32 cellular contexts compared by ENCODE assay signal in genomic region chr3:38632989-38633388, GRCh38. TPM values are rescaled to one million over a fixed set of nuclear protein-coding genes. Genes with fewer than 3 reads are reported as not detected.
"Had no signal": no experiment of that assay in that cellular context is flagged by ENCODE, and none has a peak within 500 bp of the region (broad histone marks: within the 10 kb centered on the region; RNA-seq: fewer than 3 reads in every experiment).

No MANE protein-coding gene starts in this region.

- ATAC-seq: activated CD4-positive, alpha-beta T cell treated with anti-CD3 and anti-CD28 coated beads for 36 hours; activated CD8-positive, alpha-beta memory T cell treated with anti-CD3 and anti-CD28 coated beads, Interleukin-2, amount 10 ng/mL, durations not matched to agents 7 days and 5 days; activated CD8-positive, alpha-beta T cell treated with anti-CD3 and anti-CD28 coated beads, Interleukin-2, amount 10 ng/mL, durations not matched to agents 7 days and 5 days; activated naive CD8-positive, alpha-beta T cell treated with anti-CD3 and anti-CD28 coated beads, Interleukin-2, amount 50 U/mL, for 24 hours; body of pancreas; effector memory CD8-positive, alpha-beta T cell; foreskin keratinocyte; gastrocnemius medialis had no signal

- H3K27ac ChIP-seq: adrenal gland, body of pancreas, esophagus muscularis mucosa, foreskin keratinocyte, gastrocnemius medialis had no signal

- DNase-seq: activated CD4-positive, alpha-beta memory T cell treated with anti-CD3 and anti-CD28 coated beads for 36 hours; activated CD4-positive, alpha-beta T cell treated with anti-CD3 and anti-CD28 coated beads for 36 hours; activated CD4-positive, alpha-beta T cell treated with anti-CD3 and anti-CD28 coated beads, Interleukin-2, amount 10 ng/mL, durations not matched to agents 24 days and 14 days; activated CD4-positive, CD25-positive, alpha-beta regulatory T cell; activated CD4-positive, CD25-positive, alpha-beta regulatory T cell treated with anti-CD3 and anti-CD28 coated beads, Interleukin-2, amount 50 U/mL, for 72 hours; activated CD8-positive, alpha-beta memory T cell treated with anti-CD3 and anti-CD28 coated beads, Interleukin-2, amount 10 ng/mL, durations not matched to agents 7 days and 5 days; activated CD8-positive, alpha-beta memory T cell treated with anti-CD3 and anti-CD28 coated beads, Interleukin-2, amount 50 U/mL, for 4 hours; activated CD8-positive, alpha-beta T cell treated with anti-CD3 and anti-CD28 coated beads, Interleukin-2, amount 10 ng/mL, durations not matched to agents 7 days and 5 days; activated effector memory CD4-positive, alpha-beta T cell treated with anti-CD3 and anti-CD28 coated beads, Interleukin-2, amount 50 U/mL, for 16 hours; activated naive CD4-positive, alpha-beta T cell treated with anti-CD3 and anti-CD28 coated beads for 36 hours; activated naive CD8-positive, alpha-beta T cell treated with anti-CD3 and anti-CD28 coated beads for 36 hours; activated naive CD8-positive, alpha-beta T cell treated with anti-CD3 and anti-CD28 coated beads, Interleukin-2, amount 50 U/mL, for 24 hours; activated T-cell treated with anti-CD3 and anti-CD28 coated beads, Interleukin-2, amount 50 U/mL, for 1 hour; activated T-cell treated with anti-CD3 and anti-CD28 coated beads, Interleukin-2, amount 50 U/mL, for 48 hours; adrenal gland; amygdala; aorta; body of pancreas; caudate nucleus; cortex of kidney; dermis blood vessel endothelial cell; effector CD4-positive, alpha-beta T cell; effector memory CD8-positive, alpha-beta T cell; erythroblast; foreskin keratinocyte; gastrocnemius medialis; glutamatergic neuron; T-helper 2 cell had no signal

- H3K27me3 ChIP-seq: adrenal gland, body of pancreas, gastrocnemius medialis had no signal

- H3K9me3 ChIP-seq: adrenal gland, body of pancreas, esophagus muscularis mucosa, gastrocnemius medialis had no signal

- H3K4me1 ChIP-seq: adrenal gland, body of pancreas, foreskin keratinocyte, gastrocnemius medialis had no signal

- H3K4me3 ChIP-seq: adrenal gland, body of pancreas, esophagus muscularis mucosa, gastrocnemius medialis had no signal

- H3K36me3 ChIP-seq: adrenal gland, gastrocnemius medialis had no signal

RNA-seq across cellular contexts. Expression of gene SCN5A, which starts 16.5 kb away (rescaled TPM):
- total RNA-seq: activated CD4-positive, alpha-beta T cell treated with anti-CD3 and anti-CD28 coated beads, Interleukin-2, amount 10 ng/mL, durations not matched to agents 24 days and 14 days; activated CD8-positive, alpha-beta memory T cell treated with anti-CD3 and anti-CD28 coated beads, Interleukin-2, amount 10 ng/mL, durations not matched to agents 7 days and 5 days; activated T-helper 1 cell treated with anti-CD3 and anti-CD28 coated beads, Interleukin-12 subunit alpha, Interleukin-12 subunit beta, Interleukin-2, Interleukin-4 antibody, amounts not matched to agents 30 ng/mL and 10 ng/mL and 1 ng/mL, durations not matched to agents 14 hours and 24 hours and 36 hours; activated T-helper 2 cell treated with anti-CD3 and anti-CD28 coated beads, Interferon-gamma antibody, Interleukin-2, Interleukin-4, amounts not matched to agents 10 μg/mL and 5 μg/mL and 100 μg/mL, durations not matched to agents 14 hours and 24 hours and 36 hours; T-helper 1 cell treated with Interleukin-12 subunit alpha and Interleukin-12 subunit beta and Interleukin-4 antibody, amounts not matched to agents 30 ng/mL and 1 ng/mL, for 36 hours had no signal
